ENCODE assay signal across 8 cellular contexts in genomic region chr17:83205387-83206035, GRCh38.
A peak's percentile ranks its signal among the peaks of the same experiment; 100 is the strongest.
DNase-seq lines count a peak whose midpoint lies in the region; TF ChIP-seq lines count a peak whose summit lies in the region.
"Not testable (repeated sequence)": the region's sequence is repeated elsewhere in the genome, so short reads cannot be mapped to it uniquely, and the experiment has no call there.

No MANE protein-coding gene starts in this region.

- not testable (repeated sequence) for H3K36me3 ChIP-seq in DOHH2 (ENCODE audit: control insufficient read depth, low read length); suprapubic skin

- H3K27me3 Mint-ChIP-seq in T-helper 2 cell treated with Interferon-gamma antibody and Interleukin-4, amounts not matched to agents 5 μg/mL and 100 μg/mL, for 36 hours (ENCODE audit: low read depth) = not testable (repeated sequence)
- H3K27me3 Mint-ChIP-seq in immature natural killer cell (ENCODE audit: low read depth in 3 of 3) = peaks cover 11 to 13% (median 11%) of the 10 kb centered on the region in 3 donors

- WGBS in suprapubic skin = no CpG with 5 or more reads among the region's 50 CpGs

- H3F3A ChIP-seq in DOHH2 (ENCODE audit: control insufficient read depth, insufficient read depth) = not testable (repeated sequence)

- H3K4me2 ChIP-seq in DOHH2 (ENCODE audit: low read length) = not testable (repeated sequence)

- not testable (repeated sequence) for TF ChIP-seq POLR2A in suprapubic skin (IDR thresholded peaks at IDR 0.05)

- H3K79me2 ChIP-seq in DOHH2 (ENCODE audit: control insufficient read depth, low read length) = not testable (repeated sequence)

- H3K27ac ChIP-seq in DOHH2 (ENCODE audit: low read depth, low read length); suprapubic skin: not testable (repeated sequence)
- peak overlapping the region in 1 of 2 donors; percentile 94 for H3K27ac ChIP-seq in coronary artery

- peaks cover 26% of the 10 kb centered on the region for H3K4me1 Mint-ChIP-seq in T-helper 2 cell treated with Interferon-gamma antibody and Interleukin-4, amounts not matched to agents 5 μg/mL and 100 μg/mL, for 36 hours (ENCODE audit: low read depth)
- H3K4me1 Mint-ChIP-seq in immature natural killer cell = peaks cover 48 to 49% of the 10 kb centered on the region in 2 donors

- DNase-seq in MV-4-11 (lab: John Stamatoyannopoulos, UW) = peak; percentile 64
- peak; percentile 79 for DNase-seq in T-helper 2 cell treated with Interferon-gamma antibody and Interleukin-4, amounts not matched to agents 5 μg/mL and 100 μg/mL, for 36 hours (ENCODE audit: low spot score)
- peak; percentile 30 for DNase-seq in activated T-helper 1 cell treated with Interleukin-2 at 50 U/mL for 16 hours (ENCODE audit: low read depth)
- not testable (repeated sequence) for DNase-seq in coronary artery (ENCODE audit: low spot score)
- DNase-seq in immature natural killer cell = peak; percentile 78 to 87 (median 85)
- DNase-seq in posterior cingulate gyrus = peak in 9 of 10 donors; percentile 10 to 88 (median 30)
- peak; percentile 84 for DNase-seq in suprapubic skin (ENCODE audit: low spot score in 2 of 2)

- TF ChIP-seq CTCF in DOHH2 (IDR thresholded peaks at IDR 0.05; ENCODE audit: low read depth, low read length, poor library complexity, severe bottlenecking) (peak; percentile 56), coronary artery (IDR thresholded peaks at IDR 0.05) (peak; percentile 77), suprapubic skin (IDR thresholded peaks at IDR 0.05) (peak; percentile 37 to 66)

- H3K9me2 ChIP-seq in DOHH2 (replicated peaks; ENCODE audit: control insufficient read depth, low read length) = not testable (repeated sequence)

- not testable (repeated sequence) for H4K20me1 ChIP-seq in DOHH2 (ENCODE audit: control insufficient read depth, insufficient read depth, low read depth, low read length)

- H3K36me3 Mint-ChIP-seq in T-helper 2 cell treated with Interferon-gamma antibody and Interleukin-4, amounts not matched to agents 5 μg/mL and 100 μg/mL, for 36 hours (ENCODE audit: low read depth); immature natural killer cell: not testable (repeated sequence)

- peaks cover 13% of the 10 kb centered on the region; the same call in 1 of the 2 replicates for H3K9me3 ChIP-seq in DOHH2 (ENCODE audit: control insufficient read depth, insufficient read depth, low read length)
- not testable (repeated sequence) for H3K9me3 ChIP-seq in suprapubic skin

- H3K4me3 ChIP-seq in DOHH2 (ENCODE audit: low read length); coronary artery; suprapubic skin: not testable (repeated sequence)

- H3K27ac Mint-ChIP-seq in T-helper 2 cell treated with Interferon-gamma antibody and Interleukin-4, amounts not matched to agents 5 μg/mL and 100 μg/mL, for 36 hours = peak overlapping the region; percentile 79
- peak overlapping the region in 5 of 6 donors; percentile 46 to 84 (median 84) for H3K27ac Mint-ChIP-seq in immature natural killer cell

- H3K4me1 ChIP-seq in DOHH2 (ENCODE audit: control insufficient read depth, low read length) = peaks cover 17% of the 10 kb centered on the region
- H3K4me1 ChIP-seq in suprapubic skin = peaks cover 42% of the 10 kb centered on the region

- not testable (repeated sequence) for TF ChIP-seq EP300 in suprapubic skin (IDR thresholded peaks at IDR 0.05)

- not testable (repeated sequence) for H3K9me3 Mint-ChIP-seq in T-helper 2 cell treated with Interferon-gamma antibody and Interleukin-4, amounts not matched to agents 5 μg/mL and 100 μg/mL, for 36 hours; immature natural killer cell

- H3K4me3 Mint-ChIP-seq in T-helper 2 cell treated with Interferon-gamma antibody and Interleukin-4, amounts not matched to agents 5 μg/mL and 100 μg/mL, for 36 hours = not testable (repeated sequence)
- peak overlapping the region in 1 of 5 donors; percentile 72 for H3K4me3 Mint-ChIP-seq in immature natural killer cell

- not testable (repeated sequence) for H3K27me3 ChIP-seq in DOHH2 (ENCODE audit: control insufficient read depth, low read length); suprapubic skin

- intact Hi-C loops in posterior cingulate gyrus (cut with DNase I) = not testable (repeated sequence)
